9 cellular contexts compared by ENCODE assay signal in the genomic region with DNA sequence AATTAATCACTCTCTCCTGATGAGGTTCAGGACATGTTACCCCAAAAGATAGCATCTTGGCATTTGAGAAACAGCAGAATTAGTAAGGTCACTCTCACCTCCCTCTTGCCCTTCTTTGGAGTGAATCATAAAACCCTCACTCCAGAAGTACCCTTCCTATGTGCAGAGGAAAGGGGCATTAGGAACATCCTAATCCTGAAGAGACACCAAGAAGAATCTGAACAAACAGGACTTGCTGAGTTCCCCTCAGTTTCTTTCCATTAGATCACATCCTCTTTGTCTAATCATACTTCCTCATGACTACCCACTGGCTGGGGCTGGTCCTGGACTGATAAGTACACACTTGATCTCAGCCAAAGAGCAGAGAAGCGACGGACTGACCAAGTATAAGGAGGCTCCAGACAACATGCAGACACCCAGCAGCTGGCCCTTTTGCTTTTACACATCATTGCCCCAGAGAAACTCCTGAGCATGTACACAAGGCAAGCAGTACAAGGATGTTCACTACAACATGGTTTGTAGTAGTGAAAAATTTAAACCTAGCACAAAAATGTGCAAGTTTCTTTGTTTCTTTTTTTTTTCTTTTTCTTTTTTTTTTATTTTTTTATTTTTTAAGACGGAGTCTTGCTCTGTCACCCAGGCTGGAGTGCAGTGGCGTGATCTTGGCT. TPM values are rescaled to one million over a fixed set of nuclear protein-coding genes. Genes with fewer than 3 reads are reported as not detected.
DNase-seq lines count a peak whose midpoint lies in the region; ATAC-seq and TF ChIP-seq lines count a peak whose summit lies in the region.
"Had no signal": no experiment of that assay in that cellular context is flagged by ENCODE, and none has a peak within 500 bp of the region (broad histone marks: within the 10 kb centered on the region; RNA-seq: fewer than 3 reads in every experiment).

No MANE protein-coding gene starts in this region.

- no peak overlapping the region for H3K4me3 ChIP-seq in SK-N-SH (ENCODE audit: low read depth in 2 of 2, low read length in 1 of 2)
- H3K4me3 ChIP-seq in lung = no peak overlapping the region
- no peak overlapping the region for H3K4me3 ChIP-seq in endodermal cell (ENCODE audit: low read length)
- H3K4me3 ChIP-seq: thoracic aorta had no signal

- peaks cover 6% of the 10 kb centered on the region for H3K4me1 Mint-ChIP-seq in activated T-helper 2 cell treated with anti-CD3 and anti-CD28 coated beads, Interferon-gamma antibody, Interleukin-2, Interleukin-4, amounts not matched to agents 10 μg/mL and 5 μg/mL and 100 μg/mL, durations not matched to agents 14 hours and 24 hours and 36 hours (ENCODE audit: low read depth)
- H3K4me1 Mint-ChIP-seq in endodermal cell = peaks cover 12% of the 10 kb centered on the region

- H3K9ac ChIP-seq in SK-N-SH (no peak overlapping the region), endodermal cell (ENCODE audit: extremely low read depth, low read length, poor library complexity, severe bottlenecking) (no peak overlapping the region)

- TF ChIP-seq CTCF in SK-N-SH (IDR thresholded peaks at IDR 0.05) (no peak), lung (IDR thresholded peaks at IDR 0.05; ENCODE audit: control extremely low read depth, extremely low read depth) (no peak), endodermal cell (conservative IDR thresholded peaks at IDR 0.05) (no peak)

- TF ChIP-seq RAD21 in SK-N-SH (IDR thresholded peaks at IDR 0.05; ENCODE audit: low read length) = no peak

- ATAC-seq in SK-N-SH treated with all-trans-retinoic acid at 6 μM for 48 hours (no peak), HG03159 (IDR thresholded peaks at IDR 0.05; ENCODE audit: unreplicated experiment) (peak; percentile 95), lung (ENCODE audit: insufficient read depth, low FRiP score) (peak; percentile 87)

- no peaks in the 10 kb centered on the region for H4K20me1 ChIP-seq in SK-N-SH (ENCODE audit: insufficient read depth)

- no peaks in the 10 kb centered on the region for H3K9me3 Mint-ChIP-seq in activated T-helper 2 cell treated with anti-CD3 and anti-CD28 coated beads, Interferon-gamma antibody, Interleukin-2, Interleukin-4, amounts not matched to agents 10 μg/mL and 5 μg/mL and 100 μg/mL, durations not matched to agents 14 hours and 24 hours and 36 hours
- no peaks in the 10 kb centered on the region for H3K9me3 Mint-ChIP-seq in endodermal cell

- no peak overlapping the region for H3K4me2 ChIP-seq in SK-N-SH

- H3K27ac ChIP-seq in SK-N-SH (ENCODE audit: low read depth in 2 of 2, low read length in 1 of 2) (no peak overlapping the region), lung (ENCODE audit: low read depth in 1 of 2, low read length in 1 of 2) (peak overlapping the region in 1 of 2 donors; percentile 26), endodermal cell (ENCODE audit: low read depth, low read length) (no peak overlapping the region)

- H3K27me3 Mint-ChIP-seq in activated T-helper 2 cell treated with anti-CD3 and anti-CD28 coated beads, Interferon-gamma antibody, Interleukin-2, Interleukin-4, amounts not matched to agents 10 μg/mL and 5 μg/mL and 100 μg/mL, durations not matched to agents 14 hours and 24 hours and 36 hours (ENCODE audit: low read depth) = peaks cover 22% of the 10 kb centered on the region
- peaks cover 13% of the 10 kb centered on the region for H3K27me3 Mint-ChIP-seq in endodermal cell (ENCODE audit: insufficient read depth)

- 84% methylated on average over 4 of the region's 4 CpGs for WGBS in SK-N-SH (ENCODE audit: low lambda C conversion rate)
- 29 to 42% methylated on average over 4 of the region's 4 CpGs for WGBS in lung, 2 donors
- WGBS in endodermal cell (ENCODE audit: insufficient coverage in 1 of 2, insufficient read length in 1 of 2), 2 experiments = 100% methylated on average over 2 to 4 of the region's 4 CpGs

- no peaks in the 10 kb centered on the region for H3K9me3 ChIP-seq in SK-N-SH
- no peaks in the 10 kb centered on the region for H3K9me3 ChIP-seq in lung (ENCODE audit: control insufficient read depth in 2 of 2, insufficient read depth in 1 of 2, low read length in 1 of 2)
- no peaks in the 10 kb centered on the region for H3K9me3 ChIP-seq in endodermal cell (ENCODE audit: control insufficient read depth, low read length)
- H3K9me3 ChIP-seq: thoracic aorta had no signal

- intact Hi-C loops in activated T-helper 2 cell treated with anti-CD3 and anti-CD28 coated beads, Interferon-gamma antibody, Interleukin-2, Interleukin-4, amounts not matched to agents 10 μg/mL and 5 μg/mL and 100 μg/mL, durations not matched to agents 14 hours and 24 hours and 36 hours (cut with micrococcal nuclease) = no loop called here

- H2AFZ ChIP-seq in SK-N-SH (ENCODE audit: low read depth) = peak overlapping the region; percentile 29; the same call in 1 of the 2 replicates

- H3K79me2 ChIP-seq in SK-N-SH (ENCODE audit: insufficient read depth) = no peaks in the 10 kb centered on the region

- no peak overlapping the region for H3K4me3 Mint-ChIP-seq in activated T-helper 2 cell treated with anti-CD3 and anti-CD28 coated beads, Interferon-gamma antibody, Interleukin-2, Interleukin-4, amounts not matched to agents 10 μg/mL and 5 μg/mL and 100 μg/mL, durations not matched to agents 14 hours and 24 hours and 36 hours (ENCODE audit: low read depth)
- no peak overlapping the region for H3K4me3 Mint-ChIP-seq in endodermal cell

- H3K4me1 ChIP-seq in SK-N-SH (ENCODE audit: control insufficient read depth in 1 of 2, insufficient read depth in 2 of 2, low read depth in 1 of 2, low read length in 1 of 2) (no peaks in the 10 kb centered on the region), lung (ENCODE audit: control insufficient read depth in 2 of 2, insufficient read depth in 2 of 2, low read length in 2 of 2) (no peaks in the 10 kb centered on the region), endodermal cell (ENCODE audit: control insufficient read depth, insufficient read depth, low read length) (peaks cover 9% of the 10 kb centered on the region)

- H3K27ac Mint-ChIP-seq in activated T-helper 2 cell treated with anti-CD3 and anti-CD28 coated beads, Interferon-gamma antibody, Interleukin-2, Interleukin-4, amounts not matched to agents 10 μg/mL and 5 μg/mL and 100 μg/mL, durations not matched to agents 14 hours and 24 hours and 36 hours = peak overlapping the region; percentile 24
- H3K27ac Mint-ChIP-seq in endodermal cell = no peak overlapping the region

- no peaks in the 10 kb centered on the region for H3F3A ChIP-seq in SK-N-SH (replicated peaks; ENCODE audit: insufficient read depth)

- no peaks in the 10 kb centered on the region for H3K36me3 Mint-ChIP-seq in activated T-helper 2 cell treated with anti-CD3 and anti-CD28 coated beads, Interferon-gamma antibody, Interleukin-2, Interleukin-4, amounts not matched to agents 10 μg/mL and 5 μg/mL and 100 μg/mL, durations not matched to agents 14 hours and 24 hours and 36 hours (ENCODE audit: low read depth)
- H3K36me3 Mint-ChIP-seq in endodermal cell (ENCODE audit: low read depth) = no peaks in the 10 kb centered on the region

- DNase-seq in SK-N-SH (no peak), lung (ENCODE audit: low spot score) (no peak), endodermal cell (no peak), retina (no peak), ecto neural progenitor cell (ENCODE audit: low spot score) (no peak)
- DNase-seq in activated T-helper 2 cell treated with anti-CD3 and anti-CD28 coated beads, Interferon-gamma antibody, Interleukin-2, Interleukin-4, amounts not matched to agents 10 μg/mL and 5 μg/mL and 100 μg/mL, durations not matched to agents 14 hours and 24 hours and 36 hours (ENCODE audit: low spot score) = no peak

- CTCF ChIA-PET in SK-N-SH (lab: Yijun Ruan, JAX) = interaction anchor here (0.9 kb wide), 1 partner anchor 25 kb away, joined by 3 read pairs; a partner anchor contains a TSS

- no peak for TF ChIP-seq EP300 in SK-N-SH (IDR thresholded peaks at IDR 0.05; ENCODE audit: borderline replicate concordance in 1 of 2, low read depth in 1 of 2, low read length in 1 of 2)

- no peaks in the 10 kb centered on the region for H3K9me2 ChIP-seq in SK-N-SH

- H3K27me3 ChIP-seq in SK-N-SH (ENCODE audit: insufficient read depth) = no peaks in the 10 kb centered on the region; the same call in 1 of the 2 replicates
- no peaks in the 10 kb centered on the region for H3K27me3 ChIP-seq in lung (ENCODE audit: control insufficient read depth, insufficient read depth)
- H3K27me3 ChIP-seq in endodermal cell (ENCODE audit: control insufficient read depth, insufficient read depth, low read length, poor library complexity, severe bottlenecking) = peaks cover 4% of the 10 kb centered on the region

- POLR2A ChIA-PET in SK-N-SH (lab: Yijun Ruan, JAX) = no interaction called here

- H3K36me3 ChIP-seq in SK-N-SH (replicated peaks in 1 of 2; ENCODE audit: control insufficient read depth in 1 of 2, insufficient read depth in 2 of 2, low read length in 1 of 2) (no peaks in the 10 kb centered on the region), lung (ENCODE audit: control insufficient read depth in 2 of 2, insufficient read depth in 2 of 2, low read length in 2 of 2) (no peaks in the 10 kb centered on the region), endodermal cell (ENCODE audit: control insufficient read depth, insufficient read depth, low read length) (no peaks in the 10 kb centered on the region)
- H3K36me3 ChIP-seq: thoracic aorta had no signal

TF ChIP-seq in SK-N-SH, 30 proteins besides CTCF, POLR2A, EP300 and RAD21 (continues in another document):
- no peak for TF ChIP-seq CHD2 (IDR thresholded peaks at IDR 0.05; ENCODE audit: low read length, partially characterized antibody)

TF ChIP-seq in SK-N-SH treated with all-trans-retinoic acid at 6 μM for 48 hours, 23 proteins besides CTCF, POLR2A, EP300 and RAD21 (continues in another document):
- no peak for TF ChIP-seq ESRRG (CRISPR knock-in tag; IDR thresholded peaks at IDR 0.05)
- no peak for TF ChIP-seq SNAI2 (CRISPR knock-in tag; IDR thresholded peaks at IDR 0.05)

RNA-seq across cellular contexts. Expression of a gene that starts 15.0 kb away (rescaled TPM):
- polyA plus RNA-seq in SK-N-SH (2012; rRNA removed) = 0.12 and 0.16 TPM in 2 replicates
- polyA plus RNA-seq in SK-N-SH (2012; cell fraction: cytosol; rRNA removed) = 0.05 and 0.08 TPM in 2 replicates
- polyA plus RNA-seq in SK-N-SH (2012; cell fraction: nucleus; rRNA removed) = 0.04 and 0.08 TPM in 2 replicates
- total RNA-seq in activated T-helper 2 cell treated with anti-CD3 and anti-CD28 coated beads, Interferon-gamma antibody, Interleukin-2, Interleukin-4, amounts not matched to agents 10 μg/mL and 5 μg/mL and 100 μg/mL, durations not matched to agents 14 hours and 24 hours and 36 hours = 1.7 and 3.3 TPM in 2 replicates
- 10 to 100 TPM in 1 of 2 donors, 1 to 10 TPM in 1; 4.3 to 15.8 TPM for total RNA-seq in lung
- polyA plus RNA-seq in lung = 10 to 100 TPM; 11.8 to 15.6 TPM
- total RNA-seq in endodermal cell = 1 to 10 TPM; 1.2 to 1.9 TPM
- 0.39 TPM for polyA plus RNA-seq in endodermal cell (2013, experiment 1 of 2)
- polyA plus RNA-seq in endodermal cell (2013, experiment 2 of 2) = 0.29 TPM

RNA-seq across cellular contexts. Expression of a gene that starts 25.4 kb away (rescaled TPM):
- 34.4 and 42.5 TPM in 2 replicates for polyA plus RNA-seq in SK-N-SH (2012; rRNA removed)
- 51.2 and 56.5 TPM in 2 replicates for polyA plus RNA-seq in SK-N-SH (2012; cell fraction: cytosol; rRNA removed)
- 15.6 and 26.7 TPM in 2 replicates for polyA plus RNA-seq in SK-N-SH (2012; cell fraction: nucleus; rRNA removed)
- total RNA-seq in activated T-helper 2 cell treated with anti-CD3 and anti-CD28 coated beads, Interferon-gamma antibody, Interleukin-2, Interleukin-4, amounts not matched to agents 10 μg/mL and 5 μg/mL and 100 μg/mL, durations not matched to agents 14 hours and 24 hours and 36 hours = 56.8 and 59.5 TPM in 2 replicates
- total RNA-seq in lung = 10 to 100 TPM; 45.7 to 71.0 TPM
- 10 to 100 TPM; 10.7 to 28.2 TPM for polyA plus RNA-seq in lung
- 10 to 100 TPM; 35.9 to 37.0 TPM for total RNA-seq in endodermal cell
- 37.5 TPM for polyA plus RNA-seq in endodermal cell (2013, experiment 1 of 2)
- polyA plus RNA-seq in endodermal cell (2013, experiment 2 of 2) = 38.6 TPM
